Comparison of ENCODE assay signal across 19 cellular contexts in the genomic region with DNA sequence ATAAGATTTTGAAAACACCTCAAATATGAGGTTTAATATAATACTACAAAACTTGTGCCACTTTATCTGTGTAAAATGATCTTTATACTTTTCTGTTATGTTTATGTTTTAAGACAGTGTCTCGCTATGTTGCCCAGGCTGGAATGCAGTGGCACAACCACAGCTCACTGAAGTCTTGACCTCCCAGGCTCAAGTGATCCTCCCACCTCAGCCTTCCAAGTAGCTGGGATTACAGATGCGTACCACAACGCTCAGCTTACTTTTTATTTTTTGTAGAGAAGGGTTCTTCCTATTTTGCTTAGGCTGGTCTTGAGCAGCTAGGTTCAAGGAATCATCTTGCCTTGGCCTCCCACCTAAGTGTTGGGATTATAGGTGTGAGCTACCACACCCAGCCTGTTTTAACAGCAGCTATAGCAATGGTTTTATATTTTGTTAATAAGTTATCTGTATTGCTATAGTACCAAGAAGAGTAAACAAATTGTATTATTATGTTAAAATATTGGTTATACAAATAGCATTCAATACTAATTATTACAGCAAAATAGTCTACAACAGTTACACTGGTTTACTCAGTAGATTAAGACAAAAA. TPM values are rescaled to one million over a fixed set of nuclear protein-coding genes. Genes with fewer than 3 reads are reported as not detected.
DNase-seq lines count a peak whose midpoint lies in the region; ATAC-seq lines count a peak whose summit lies in the region.
"Had no signal": no experiment of that assay in that cellular context is flagged by ENCODE, and none has a peak within 500 bp of the region (broad histone marks: within the 10 kb centered on the region; RNA-seq: fewer than 3 reads in every experiment).

No MANE protein-coding gene starts in this region.

- no peaks in the 10 kb centered on the region for H3K9me3 ChIP-seq in CD4-positive, alpha-beta memory T cell (ENCODE audit: control insufficient read depth in 1 of 2, low read length in 2 of 2)
- H3K9me3 ChIP-seq in HAP-1: no peaks in the 10 kb centered on the region

- H3K36me3 ChIP-seq in CD4-positive, alpha-beta memory T cell (ENCODE audit: insufficient read depth, low read length): no peaks in the 10 kb centered on the region
- H3K36me3 ChIP-seq in HAP-1 (replicated peaks): no peaks in the 10 kb centered on the region

- H3K4me3 ChIP-seq in CD4-positive, alpha-beta memory T cell (ENCODE audit: low read length in 2 of 2): no peak overlapping the region
- H3K4me3 ChIP-seq in HAP-1: no peak overlapping the region
- H3K4me3 ChIP-seq: K562 had no signal

- no peaks in the 10 kb centered on the region for H3K27me3 Mint-ChIP-seq in activated T-cell treated with anti-CD3 and anti-CD28 coated beads, Interleukin-2, amount 50 U/mL, for 72 hours (ENCODE audit: low read depth)
- no peaks in the 10 kb centered on the region for H3K27me3 Mint-ChIP-seq in CD4-positive, alpha-beta memory T cell
- no peaks in the 10 kb centered on the region for H3K27me3 Mint-ChIP-seq in activated T-helper 2 cell treated with anti-CD3 and anti-CD28 coated beads, Interferon-gamma antibody, Interleukin-2, Interleukin-4, amounts not matched to agents 10 μg/mL and 5 μg/mL and 100 μg/mL, durations not matched to agents 14 hours and 24 hours and 36 hours (ENCODE audit: low read depth)

- CTCF ChIA-PET in CD4-positive, alpha-beta memory T cell (lab: Charles Lee; ENCODE audit: partially characterized antibody): interaction anchor here (1.0 to 1.7 kb wide), 5 partner anchors 8 to 220 kb away, joined by 3 to 7 read pairs (median 3); a partner anchor contains a TSS

- no peaks in the 10 kb centered on the region for H3K9me3 Mint-ChIP-seq in activated T-cell treated with anti-CD3 and anti-CD28 coated beads, Interleukin-2, amount 50 U/mL, for 72 hours
- H3K9me3 Mint-ChIP-seq in CD4-positive, alpha-beta memory T cell: no peaks in the 10 kb centered on the region
- no peaks in the 10 kb centered on the region for H3K9me3 Mint-ChIP-seq in activated T-helper 2 cell treated with anti-CD3 and anti-CD28 coated beads, Interferon-gamma antibody, Interleukin-2, Interleukin-4, amounts not matched to agents 10 μg/mL and 5 μg/mL and 100 μg/mL, durations not matched to agents 14 hours and 24 hours and 36 hours

- H3K27me3 ChIP-seq in CD4-positive, alpha-beta memory T cell (ENCODE audit: insufficient read depth, low read length): no peaks in the 10 kb centered on the region
- no peaks in the 10 kb centered on the region for H3K27me3 ChIP-seq in HAP-1 (ENCODE audit: low read depth)

- no peak for DNase-seq in activated T-cell treated with anti-CD3 and anti-CD28 coated beads, Interleukin-2, amount 50 U/mL, for 72 hours
- DNase-seq in activated T-cell treated with anti-CD3 and anti-CD28 coated beads, Interleukin-2, amount 50 U/mL, for 1 hour: no peak
- no peak for DNase-seq in CD4-positive, alpha-beta memory T cell
- peak; percentile 34 for DNase-seq in M059J (ENCODE audit: low read depth)
- no peak for DNase-seq in activated T-helper 2 cell treated with anti-CD3 and anti-CD28 coated beads, Interferon-gamma antibody, Interleukin-2, Interleukin-4, amounts not matched to agents 10 μg/mL and 5 μg/mL and 100 μg/mL, durations not matched to agents 14 hours and 24 hours and 36 hours (ENCODE audit: low spot score)
- DNase-seq in SHP77 treated with DMSO at 0.1 percent for 48 hours (lab: John Stamatoyannopoulos, UW): no peak
- DNase-seq in HAP-1 (ENCODE audit: low spot score in 2 of 2): no peak
- no peak for DNase-seq in stimulated activated CD4-positive, alpha-beta T cell treated with anti-CD3 and anti-CD28 coated beads, Interleukin-1b, Interleukin-23, amount 100 ng/mL, for 48 hours
- DNase-seq: EL; MV-4-11; NCI-H1417; NCI-H2029; NCI-H2171 treated with DMSO at 0.1 percent for 48 hours; NCI-H446 treated with DMSO at 0.1 percent for 48 hours; NK-92 treated with Interleukin-12 subunit alpha and Interleukin-12 subunit beta, amount 100 ng/mL, for 24 hours; OCI-M1; SIG-M5 had no signal

- in situ Hi-C loops in HAP-1 (cut with MboI; ENCODE audit: low sequenced_read_pairs): no loop called here

- no peak overlapping the region for H3K27ac ChIP-seq in CD4-positive, alpha-beta memory T cell (ENCODE audit: low read depth, low read length)
- H3K27ac ChIP-seq: C4-2B had no signal

- POLR2A ChIA-PET in CD4-positive, alpha-beta memory T cell (lab: Charles Lee; ENCODE audit: partially characterized antibody): interaction anchor here (0.6 to 2.2 kb wide), 7 partner anchors 9 to 231 kb away, joined by 3 to 8 read pairs (median 5); a partner anchor contains a TSS

- intact Hi-C loops in CD4-positive, alpha-beta memory T cell (cut with micrococcal nuclease): no loop called here
- intact Hi-C loops in activated T-helper 2 cell treated with anti-CD3 and anti-CD28 coated beads, Interferon-gamma antibody, Interleukin-2, Interleukin-4, amounts not matched to agents 10 μg/mL and 5 μg/mL and 100 μg/mL, durations not matched to agents 14 hours and 24 hours and 36 hours (cut with micrococcal nuclease): no loop called here

- ATAC-seq in activated T-cell treated with anti-CD3 and anti-CD28 coated beads, Interleukin-2, amount 50 U/mL, for 72 hours (replicated peaks in 1 of 2): no peak
- ATAC-seq: K562 had no signal

- peak overlapping the region; percentile 21 for H3K27ac Mint-ChIP-seq in activated T-cell treated with anti-CD3 and anti-CD28 coated beads, Interleukin-2, amount 50 U/mL, for 72 hours
- H3K27ac Mint-ChIP-seq in CD4-positive, alpha-beta memory T cell: peak overlapping the region in 5 of 7 donors; percentile 32 to 93 (median 49)
- peak overlapping the region; percentile 43 for H3K27ac Mint-ChIP-seq in activated T-helper 2 cell treated with anti-CD3 and anti-CD28 coated beads, Interferon-gamma antibody, Interleukin-2, Interleukin-4, amounts not matched to agents 10 μg/mL and 5 μg/mL and 100 μg/mL, durations not matched to agents 14 hours and 24 hours and 36 hours

- peaks cover 91% of the 10 kb centered on the region for H3K4me1 Mint-ChIP-seq in activated T-cell treated with anti-CD3 and anti-CD28 coated beads, Interleukin-2, amount 50 U/mL, for 72 hours (ENCODE audit: low read depth)
- peaks cover 63 to 97% (median 81%) of the 10 kb centered on the region in 4 donors for H3K4me1 Mint-ChIP-seq in CD4-positive, alpha-beta memory T cell
- H3K4me1 Mint-ChIP-seq in activated T-helper 2 cell treated with anti-CD3 and anti-CD28 coated beads, Interferon-gamma antibody, Interleukin-2, Interleukin-4, amounts not matched to agents 10 μg/mL and 5 μg/mL and 100 μg/mL, durations not matched to agents 14 hours and 24 hours and 36 hours (ENCODE audit: low read depth): peaks cover 70% of the 10 kb centered on the region

- H3K4me1 ChIP-seq in CD4-positive, alpha-beta memory T cell (ENCODE audit: insufficient read depth, low read length): peaks cover 98% of the 10 kb centered on the region
- H3K4me1 ChIP-seq in HAP-1: peaks cover 50% of the 10 kb centered on the region

- H3K36me3 Mint-ChIP-seq in activated T-cell treated with anti-CD3 and anti-CD28 coated beads, Interleukin-2, amount 50 U/mL, for 72 hours (ENCODE audit: insufficient read depth in 2 of 2): peaks cover 2 to 3% of the 10 kb centered on the region in 2 donors
- peaks cover 0 to 5% of the 10 kb centered on the region in 2 donors for H3K36me3 Mint-ChIP-seq in CD4-positive, alpha-beta memory T cell
- peaks cover 61% of the 10 kb centered on the region for H3K36me3 Mint-ChIP-seq in activated T-helper 2 cell treated with anti-CD3 and anti-CD28 coated beads, Interferon-gamma antibody, Interleukin-2, Interleukin-4, amounts not matched to agents 10 μg/mL and 5 μg/mL and 100 μg/mL, durations not matched to agents 14 hours and 24 hours and 36 hours (ENCODE audit: low read depth)

- H3K4me3 Mint-ChIP-seq in activated T-cell treated with anti-CD3 and anti-CD28 coated beads, Interleukin-2, amount 50 U/mL, for 72 hours: no peak overlapping the region
- peak overlapping the region in 5 of 8 donors; percentile 20 to 77 (median 63) for H3K4me3 Mint-ChIP-seq in CD4-positive, alpha-beta memory T cell
- no peak overlapping the region for H3K4me3 Mint-ChIP-seq in activated T-helper 2 cell treated with anti-CD3 and anti-CD28 coated beads, Interferon-gamma antibody, Interleukin-2, Interleukin-4, amounts not matched to agents 10 μg/mL and 5 μg/mL and 100 μg/mL, durations not matched to agents 14 hours and 24 hours and 36 hours (ENCODE audit: low read depth)

RNA-seq across cellular contexts. Expression of a gene that starts 8.2 kb away (rescaled TPM):
- total RNA-seq in activated T-cell treated with anti-CD3 and anti-CD28 coated beads, Interleukin-2, amount 50 U/mL, for 72 hours: 100 to 1,000 TPM; 118 to 125 TPM
- total RNA-seq in CD4-positive, alpha-beta memory T cell: 100 to 1,000 TPM; 108 to 116 TPM
- polyA plus RNA-seq in CD4-positive, alpha-beta memory T cell: 10 to 100 TPM; 27.0 to 28.9 TPM
- total RNA-seq in M059J (2014; rRNA removed; shearing (Covaris generic)): 50.3 and 71.6 TPM in 2 replicates
- 106 and 110 TPM in 2 replicates for total RNA-seq in activated T-helper 2 cell treated with anti-CD3 and anti-CD28 coated beads, Interferon-gamma antibody, Interleukin-2, Interleukin-4, amounts not matched to agents 10 μg/mL and 5 μg/mL and 100 μg/mL, durations not matched to agents 14 hours and 24 hours and 36 hours

Comparison
In these comparisons a context has a peak if more than half of its experiments do, and no peak if none do; other contexts are left out.
1. H3K4me3 Mint-ChIP-seq: peak in CD4-positive, alpha-beta memory T cell (5 of 8); none in activated T-cell treated with anti-CD3 and anti-CD28 coated beads, Interleukin-2, amount 50 U/mL, for 72 hours (0 of 2) and activated T-helper 2 cell treated with anti-CD3 and anti-CD28 coated beads, Interferon-gamma antibody, Interleukin-2, Interleukin-4, amounts not matched to agents 10 μg/mL and 5 μg/mL and 100 μg/mL, durations not matched to agents 14 hours and 24 hours and 36 hours (single experiment).
2. Peak in every context shown above with its lines, with median percentiles within 50 percentile points of each other: H3K27ac Mint-ChIP-seq.